40 cellular contexts compared by ENCODE assay signal in the genomic region with DNA sequence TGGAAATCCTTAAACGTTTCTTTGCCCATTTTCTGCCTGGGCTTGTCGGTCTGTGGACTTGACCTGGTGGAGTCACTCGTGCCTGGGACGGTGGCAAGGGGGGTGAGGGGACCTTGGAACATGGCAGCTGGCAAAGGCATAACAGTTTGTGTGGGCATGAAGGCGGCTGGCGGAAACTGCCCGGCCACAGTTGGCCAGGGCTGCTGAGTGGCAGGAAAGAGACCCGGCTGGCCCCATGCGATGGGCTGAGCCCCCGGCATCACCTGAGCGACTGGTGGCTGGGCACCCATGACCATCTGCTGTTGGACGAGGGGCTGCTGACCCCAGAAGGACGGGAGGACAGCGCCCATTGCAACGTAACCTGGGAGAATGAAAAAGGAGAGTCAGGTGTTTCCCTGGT. TPM values are rescaled to one million over a fixed set of nuclear protein-coding genes. Genes with fewer than 3 reads are reported as not detected.
"Had no signal": no experiment of that assay in that cellular context is flagged by ENCODE, and none has a peak within 500 bp of the region (broad histone marks: within the 10 kb centered on the region; RNA-seq: fewer than 3 reads in every experiment).

No MANE protein-coding gene starts in this region.

- H3K36me3 ChIP-seq: adrenal gland, ascending aorta, brain microvascular endothelial cell, breast epithelium had no signal

- H3K27ac ChIP-seq: adrenal gland, ascending aorta, body of pancreas, brain microvascular endothelial cell, breast epithelium, cardiac muscle cell had no signal

- H3K9me3 ChIP-seq: adrenal gland, ascending aorta, body of pancreas, breast epithelium had no signal

- H3K4me1 ChIP-seq: adrenal gland, ascending aorta, body of pancreas, breast epithelium had no signal

- ATAC-seq: activated naive CD4-positive, alpha-beta T cell treated with anti-CD3 and anti-CD28 coated beads, Interleukin-2, amount 50 U/mL, for 72 hours; activated naive CD8-positive, alpha-beta T cell treated with anti-CD3 and anti-CD28 coated beads, Interleukin-2, amount 50 U/mL, for 24 hours; activated T-cell treated with anti-CD3 and anti-CD28 coated beads, Interleukin-2, amount 50 U/mL, for 4 hours; activated T-cell treated with anti-CD3 and anti-CD28 coated beads, Interleukin-2, amount 50 U/mL, for 72 hours; activated T-helper 17 cell treated with anti-CD3 and anti-CD28 coated beads, Interleukin-2, amount 50 U/mL, for 72 hours; body of pancreas had no signal

- DNase-seq: activated effector memory CD4-positive, alpha-beta T cell treated with anti-CD3 and anti-CD28 coated beads, Interleukin-2, amount 50 U/mL, for 16 hours; activated effector memory CD4-positive, alpha-beta T cell treated with Interleukin-2 at 50 U/mL for 16 hours; activated gamma-delta T cell; activated gamma-delta T cell treated with Interleukin-2 at 50 U/mL for 16 hours; activated naive CD4-positive, alpha-beta T cell; activated naive CD4-positive, alpha-beta T cell treated with anti-CD3 and anti-CD28 coated beads for 36 hours; activated naive CD4-positive, alpha-beta T cell treated with anti-CD3 and anti-CD28 coated beads, Interleukin-2, amount 10 ng/mL, durations not matched to agents 7 days and 5 days; activated naive CD4-positive, alpha-beta T cell treated with anti-CD3 and anti-CD28 coated beads, Interleukin-2, amount 50 U/mL, for 16 hours; activated naive CD4-positive, alpha-beta T cell treated with Interleukin-2 at 50 U/mL for 16 hours; activated naive CD8-positive, alpha-beta T cell treated with anti-CD3 and anti-CD28 coated beads for 36 hours; activated naive CD8-positive, alpha-beta T cell treated with anti-CD3 and anti-CD28 coated beads, Interleukin-2, amount 10 ng/mL, durations not matched to agents 7 days and 5 days; activated naive CD8-positive, alpha-beta T cell treated with anti-CD3 and anti-CD28 coated beads, Interleukin-2, amount 50 U/mL, for 24 hours; activated T-cell treated with anti-CD3 and anti-CD28 coated beads, Interleukin-2, amount 50 U/mL, for 1 hour; activated T-cell treated with anti-CD3 and anti-CD28 coated beads, Interleukin-2, amount 50 U/mL, for 24 hours; activated T-cell treated with anti-CD3 and anti-CD28 coated beads, Interleukin-2, amount 50 U/mL, for 4 hours; activated T-cell treated with anti-CD3 and anti-CD28 coated beads, Interleukin-2, amount 50 U/mL, for 48 hours; activated T-cell treated with anti-CD3 and anti-CD28 coated beads, Interleukin-2, amount 50 U/mL, for 72 hours; adrenal gland; amniotic stem cell; amygdala; anterior cingulate cortex; aorta; body of pancreas; brain microvascular endothelial cell; caudate nucleus; central memory CD4-positive, alpha-beta T cell; cerebellar nuclear complex had no signal

- H3K4me3 ChIP-seq: adrenal gland, ascending aorta, body of pancreas, breast epithelium, cardiac muscle cell had no signal

- H3K27me3 ChIP-seq: adrenal gland, ascending aorta, body of pancreas, brain microvascular endothelial cell, breast epithelium, cardiac muscle cell had no signal

RNA-seq across cellular contexts. Expression of a gene that starts 49.3 kb away (rescaled TPM):
- total RNA-seq: activated naive CD4-positive, alpha-beta T cell treated with anti-CD3 and anti-CD28 coated beads for 36 hours; activated naive CD4-positive, alpha-beta T cell treated with anti-CD3 and anti-CD28 coated beads, Interleukin-2, amount 50 U/mL, for 72 hours; activated naive CD8-positive, alpha-beta T cell treated with anti-CD3 and anti-CD28 coated beads for 36 hours; activated naive CD8-positive, alpha-beta T cell treated with anti-CD3 and anti-CD28 coated beads, Interleukin-2, amount 10 ng/mL, durations not matched to agents 7 days and 5 days; activated T-cell treated with anti-CD3 and anti-CD28 coated beads, Interleukin-2, amount 50 U/mL, for 4 hours; activated T-cell treated with anti-CD3 and anti-CD28 coated beads, Interleukin-2, amount 50 U/mL, for 72 hours; activated T-helper 1 cell treated with anti-CD3 and anti-CD28 coated beads, Interleukin-12 subunit alpha, Interleukin-12 subunit beta, Interleukin-2, Interleukin-4 antibody, amounts not matched to agents 30 ng/mL and 10 ng/mL and 1 ng/mL, durations not matched to agents 14 hours and 24 hours and 36 hours; activated T-helper 17 cell treated with anti-CD3 and anti-CD28 coated beads, Interleukin-2, amount 50 U/mL, for 72 hours; activated T-helper 2 cell treated with anti-CD3 and anti-CD28 coated beads, Interferon-gamma antibody, Interleukin-2, Interleukin-4, amounts not matched to agents 10 μg/mL and 5 μg/mL and 100 μg/mL, durations not matched to agents 14 hours and 24 hours and 36 hours; adrenal gland; aorta; astrocyte; body of pancreas; breast epithelium; bronchial epithelial cell; cardiac muscle cell; cardiac septum; cerebellum; chondrocyte had no signal
- polyA plus RNA-seq: adipose tissue, aorta, cardiac muscle cell had no signal
